ENCODE assay signal across 8 cellular contexts in genomic region chr1:173869108-173869359, GRCh38. TPM values are rescaled to one million over a fixed set of nuclear protein-coding genes. Genes with fewer than 3 reads are reported as not detected.
A peak's percentile ranks its signal among the peaks of the same experiment; 100 is the strongest.
DNase-seq lines count a peak whose midpoint lies in the region; TF ChIP-seq lines count a peak whose summit lies in the region.

No MANE protein-coding gene starts in this region.

- H3K4me3 ChIP-seq in GM08714 (ENCODE audit: low read length) = peak overlapping the region; percentile 98
- H3K4me3 ChIP-seq in SJSA1 = peak overlapping the region; percentile 71
- peak overlapping the region; percentile 79 to 99 (median 96) for H3K4me3 ChIP-seq in fibroblast of lung (replicated peaks in 1 of 4; ENCODE audit: control extremely low read depth in 1 of 4, insufficient read depth in 1 of 4, low read depth in 3 of 4, low read length in 4 of 4)
- H3K4me3 ChIP-seq in rectal smooth muscle tissue (ENCODE audit: low read length) = peak overlapping the region; percentile 90

- H4K20me1 ChIP-seq in fibroblast of lung (ENCODE audit: control insufficient read depth, extremely low read depth, insufficient read depth, low read length) = peaks cover 5% of the 10 kb centered on the region

- H3K9ac ChIP-seq in fibroblast of lung (ENCODE audit: insufficient read depth, low read length) = no peak overlapping the region
- H3K9ac ChIP-seq in rectal smooth muscle tissue (ENCODE audit: low read length) = peak overlapping the region; percentile 73

- H2AFZ ChIP-seq in fibroblast of lung (ENCODE audit: low read length) = peak overlapping the region; percentile 63

- H3K27me3 ChIP-seq in SJSA1 (replicated peaks) (no peaks in the 10 kb centered on the region), fibroblast of lung (ENCODE audit: control insufficient read depth, insufficient read depth, low read length) (no peaks in the 10 kb centered on the region), rectal smooth muscle tissue (ENCODE audit: control insufficient read depth, insufficient read depth, low read length) (no peaks in the 10 kb centered on the region)

- H3K9me3 ChIP-seq in SJSA1 (replicated peaks) (no peaks in the 10 kb centered on the region), fibroblast of lung (ENCODE audit: control insufficient read depth, insufficient read depth, low read depth, low read length) (no peaks in the 10 kb centered on the region)

- H3K27ac ChIP-seq in SJSA1 (no peak overlapping the region), fibroblast of lung (ENCODE audit: insufficient read depth, low read length) (peak overlapping the region; percentile 80), rectal smooth muscle tissue (ENCODE audit: low read depth, low read length) (peak overlapping the region; percentile 95)

- DNase-seq in SJSA1 (ENCODE audit: low read depth in 1 of 2, low spot score in 2 of 2) (no peak), fibroblast of lung (ENCODE audit: low read depth in 2 of 2) (no peak), foreskin melanocyte (no peak), GM13977 (ENCODE audit: low spot score) (no peak)
- DNase-seq in activated CD4-positive, CD25-positive, alpha-beta regulatory T cell (lab: John Stamatoyannopoulos, UW) = no peak
- DNase-seq in stimulated activated CD4-positive, alpha-beta T cell treated with anti-CD3 and anti-CD28 coated beads, Interleukin-2, amount 100 ng/mL, for 24 hours = no peak

- in situ Hi-C loops in GM13977 (cut with MboI; ENCODE audit: low pct_unique_long_range_greater_than_20kb, low sequenced_read_pairs, unreplicated experiment) = no loop called here

- peaks cover 36% of the 10 kb centered on the region for H3K79me2 ChIP-seq in fibroblast of lung (ENCODE audit: control insufficient read depth, insufficient read depth, low read length)

- peaks cover 42% of the 10 kb centered on the region for H3K36me3 ChIP-seq in SJSA1
- peaks cover 16% of the 10 kb centered on the region for H3K36me3 ChIP-seq in fibroblast of lung (ENCODE audit: control insufficient read depth, insufficient read depth, low read length)
- H3K36me3 ChIP-seq in rectal smooth muscle tissue (ENCODE audit: control insufficient read depth, insufficient read depth, low read length) = peaks cover 15% of the 10 kb centered on the region

- peak overlapping the region; percentile 98 for H3K4me2 ChIP-seq in fibroblast of lung (ENCODE audit: extremely low read depth, insufficient read depth, low read length)

- H3K4me1 ChIP-seq in SJSA1 (replicated peaks) (peaks cover 16% of the 10 kb centered on the region), fibroblast of lung (ENCODE audit: control insufficient read depth, extremely low read depth, insufficient read depth, low read length) (peaks cover 5% of the 10 kb centered on the region), rectal smooth muscle tissue (ENCODE audit: control insufficient read depth, insufficient read depth, low read length) (peaks cover 9% of the 10 kb centered on the region)

- no peak for TF ChIP-seq CTCF in fibroblast of lung (conservative IDR thresholded peaks at IDR 0.05 in 1 of 2, IDR thresholded peaks at IDR 0.05 in 1 of 2; ENCODE audit: low read depth in 1 of 2, low read length in 2 of 2)
- no peak for TF ChIP-seq CTCF in GM13977 (IDR thresholded peaks at IDR 0.05; ENCODE audit: extremely low read depth, insufficient read depth, missing control alignments)

RNA-seq across cellular contexts. Expression of gene ZBTB37, which starts 0.9 kb away (rescaled TPM):
- 3.0 and 4.8 TPM in 2 replicates for total RNA-seq in SJSA1 (2014; rRNA removed; shearing (Covaris generic))
- total RNA-seq in fibroblast of lung = 6.7 and 8.3 TPM in 2 replicates
- polyA plus RNA-seq in fibroblast of lung = 2.4 and 3.0 TPM in 2 replicates
- polyA plus RNA-seq in fibroblast of lung (2012) = 1.3 and 1.9 TPM in 2 replicates
- 4.9 and 6.1 TPM in 2 replicates for polyA minus RNA-seq in fibroblast of lung (ENCODE audit: low replicate concordance)

RNA-seq across cellular contexts. Expression of gene GAS5, which starts 1.2 kb away (rescaled TPM):
- 277 and 312 TPM in 2 replicates for total RNA-seq in SJSA1 (2014; rRNA removed; shearing (Covaris generic))
- total RNA-seq in fibroblast of lung = 502 and 1,016 TPM in 2 replicates
- 451 and 810 TPM in 2 replicates for polyA plus RNA-seq in fibroblast of lung
- polyA plus RNA-seq in fibroblast of lung (2012) = 374 and 650 TPM in 2 replicates
- polyA minus RNA-seq in fibroblast of lung (ENCODE audit: low replicate concordance) = 54.5 and 75.6 TPM in 2 replicates

RNA-seq across cellular contexts. Expression of gene CENPL, which starts 44.4 kb away (rescaled TPM):
- 37.8 and 56.2 TPM in 2 replicates for total RNA-seq in SJSA1 (2014; rRNA removed; shearing (Covaris generic))
- total RNA-seq in fibroblast of lung = 7.2 and 16.0 TPM in 2 replicates
- 9.9 and 16.5 TPM in 2 replicates for polyA plus RNA-seq in fibroblast of lung
- 6.2 and 11.8 TPM in 2 replicates for polyA plus RNA-seq in fibroblast of lung (2012)
- 0.43 and 2.5 TPM in 2 replicates for polyA minus RNA-seq in fibroblast of lung (ENCODE audit: low replicate concordance)

RNA-seq across cellular contexts. Expression of gene DARS2, which starts 44.6 kb away (rescaled TPM):
- 24.5 and 32.4 TPM in 2 replicates for total RNA-seq in SJSA1 (2014; rRNA removed; shearing (Covaris generic))
- total RNA-seq in fibroblast of lung = 12.3 and 17.8 TPM in 2 replicates
- polyA plus RNA-seq in fibroblast of lung = 19.5 and 26.7 TPM in 2 replicates
- polyA plus RNA-seq in fibroblast of lung (2012) = 11.5 and 16.7 TPM in 2 replicates
- 11.9 and 13.7 TPM in 2 replicates for polyA minus RNA-seq in fibroblast of lung (ENCODE audit: low replicate concordance)

RNA-seq across cellular contexts. Expression of gene SERPINC1, which starts 48.1 kb away (rescaled TPM):
- total RNA-seq in SJSA1 (2014; rRNA removed; shearing (Covaris generic)) = 0.34 TPM in 1 of 2 replicates, not detected in the other
- total RNA-seq in fibroblast of lung = under 0.01 TPM in 1 of 2 replicates, not detected in the other
- 0.06 TPM in 1 of 2 replicates, not detected in the other for polyA plus RNA-seq in fibroblast of lung
- 0.09 and 0.17 TPM in 2 replicates for polyA plus RNA-seq in fibroblast of lung (2012)
- not detected in 2 replicates for polyA minus RNA-seq in fibroblast of lung (ENCODE audit: low replicate concordance)
